Comparison of ENCODE assay signal across 8 cellular contexts in genomic region chr16:1983544-1984346, GRCh38. TPM values are rescaled to one million over a fixed set of nuclear protein-coding genes. Genes with fewer than 3 reads are reported as not detected.
DNase-seq lines count a peak whose midpoint lies in the region; ATAC-seq lines count a peak whose summit lies in the region.

Gene GFER (plus strand): TSS chr16:1984193. CDS start chr16:1984219, 26 bp downstream.

- H3K9me3 ChIP-seq in skeletal muscle satellite cell (replicated peaks; ENCODE audit: low read length), result no peaks in the 10 kb centered on the region

- H3K4me3 ChIP-seq in skeletal muscle satellite cell (ENCODE audit: low read length), result peak within 1 kb of the TSS; percentile 87

- peaks cover 34% of the 10 kb centered on the region for H3K27me3 ChIP-seq in skeletal muscle satellite cell (ENCODE audit: control insufficient read depth, insufficient read depth, low read length)

- ATAC-seq in GM18867 (IDR thresholded peaks at IDR 0.05; ENCODE audit: unreplicated experiment) (peak; percentile 74), HG03045 (IDR thresholded peaks at IDR 0.05; ENCODE audit: unreplicated experiment) (peak; percentile 77)
- ATAC-seq in central memory CD8-positive, alpha-beta T cell (replicated peaks; ENCODE audit: extremely low read depth, poor library complexity, severe bottlenecking), result peak; percentile 60

- peaks cover 19% of the 10 kb centered on the region for H3K36me3 ChIP-seq in skeletal muscle satellite cell (ENCODE audit: insufficient read depth, low read length)

- peaks cover 20% of the 10 kb centered on the region for H3K27me3 Mint-ChIP-seq in central memory CD8-positive, alpha-beta T cell
- H3K27me3 Mint-ChIP-seq in immature natural killer cell (ENCODE audit: low read depth in 3 of 3), result peaks cover 10 to 22% (median 12%) of the 10 kb centered on the region in 3 donors

- no peaks in the 10 kb centered on the region for H3K9me3 Mint-ChIP-seq in central memory CD8-positive, alpha-beta T cell
- no peaks in the 10 kb centered on the region for H3K9me3 Mint-ChIP-seq in immature natural killer cell

- H3K4me2 ChIP-seq in skeletal muscle satellite cell (ENCODE audit: low read length), result peak within 1 kb of the TSS; percentile 96

- DNase-seq in AG20443 (ENCODE audit: low spot score) (peak; percentile 98), NCI-H2107 (lab: John Stamatoyannopoulos, UW) (peak; percentile 41), UCSD-AML1 (lab: John Stamatoyannopoulos, UW; ENCODE audit: unreplicated experiment) (peak; percentile 95), immature natural killer cell (peak; percentile 83 to 84 (median 84))
- DNase-seq in central memory CD8-positive, alpha-beta T cell (ENCODE audit: low spot score in 2 of 2), result no peak

- H3K9ac ChIP-seq in skeletal muscle satellite cell (ENCODE audit: low read depth, low read length), result peak within 1 kb of the TSS; percentile 85

- peak within 1 kb of the TSS; percentile 72 for H3K4me3 Mint-ChIP-seq in central memory CD8-positive, alpha-beta T cell
- peak within 1 kb of the TSS; percentile 71 to 86 (median 77) for H3K4me3 Mint-ChIP-seq in immature natural killer cell

- no peak within 1 kb of the TSS for H3K27ac Mint-ChIP-seq in central memory CD8-positive, alpha-beta T cell (ENCODE audit: low read depth)
- H3K27ac Mint-ChIP-seq in immature natural killer cell, result peak within 1 kb of the TSS in 5 of 6 donors; percentile 45 to 82 (median 64)

- peaks cover 22% of the 10 kb centered on the region for H3K4me1 ChIP-seq in skeletal muscle satellite cell (ENCODE audit: control insufficient read depth, insufficient read depth, low read length)

- peaks cover 12% of the 10 kb centered on the region for H3K4me1 Mint-ChIP-seq in central memory CD8-positive, alpha-beta T cell
- peaks cover 14% of the 10 kb centered on the region in 2 donors for H3K4me1 Mint-ChIP-seq in immature natural killer cell

- H3K36me3 Mint-ChIP-seq in central memory CD8-positive, alpha-beta T cell (ENCODE audit: insufficient read depth), result peaks cover 22% of the 10 kb centered on the region
- H3K36me3 Mint-ChIP-seq in immature natural killer cell, result no peaks in the 10 kb centered on the region

RNA-seq across cellular contexts. Expression of gene GFER, which starts in this region (rescaled TPM):
- polyA plus RNA-seq in immature natural killer cell, result 10 to 100 TPM; 38.4 to 52.0 (median 40.7) TPM
- 10.1 and 13.1 TPM in 2 replicates for total RNA-seq in skeletal muscle satellite cell (2012; rRNA removed)

Comparison
In these comparisons a context has a peak if more than half of its experiments do, and no peak if none do; other contexts are left out.
1. DNase-seq: peak in AG20443 (single experiment), NCI-H2107 (single experiment), UCSD-AML1 (single experiment) and immature natural killer cell (3 of 3); none in central memory CD8-positive, alpha-beta T cell (0 of 2).
2. Peak in every context shown above with its lines, with median percentiles within 50 percentile points of each other: ATAC-seq.